In the genomic region with DNA sequence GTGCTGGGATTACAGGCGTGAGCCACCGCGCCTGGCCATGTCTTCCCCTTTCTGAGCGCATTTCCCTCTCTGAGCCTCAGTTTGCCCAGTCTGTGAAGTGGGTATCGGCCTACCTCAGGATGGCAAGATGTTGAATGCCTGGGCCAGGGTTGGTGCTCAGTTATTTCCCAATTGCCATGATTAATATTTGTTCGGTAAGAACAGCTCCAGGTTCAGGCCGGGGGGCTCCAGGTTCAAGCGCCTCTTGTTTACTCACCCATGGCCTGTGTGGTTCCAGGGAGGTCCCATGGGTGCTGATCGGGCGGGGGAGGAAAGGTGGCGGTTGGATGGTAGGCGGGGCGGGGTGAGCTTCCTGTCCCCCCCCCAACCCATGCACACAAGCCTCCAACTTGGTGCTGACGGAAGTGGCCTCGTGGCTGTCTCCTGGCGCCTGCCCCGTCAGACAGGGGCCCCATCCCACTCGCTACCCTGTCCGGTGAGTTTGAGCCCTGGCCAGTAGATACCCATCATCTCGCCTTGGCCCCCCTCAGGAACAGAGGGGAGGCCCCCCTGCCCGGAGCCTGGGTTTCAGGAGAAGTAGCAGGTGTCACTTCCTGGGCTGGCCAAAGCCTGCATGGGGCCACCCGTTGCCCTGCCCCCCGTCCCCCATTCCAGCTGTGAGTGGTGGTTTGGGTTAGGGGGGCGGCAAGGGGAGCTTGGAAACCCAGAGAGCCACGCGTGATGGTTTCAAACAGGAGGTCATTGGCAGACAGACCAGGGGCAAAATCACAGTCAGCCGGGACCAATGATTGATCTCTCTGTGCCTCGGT, we compare ENCODE assay signal across 8 cellular contexts. TPM values are rescaled to one million over a fixed set of nuclear protein-coding genes. Genes with fewer than 3 reads are reported as not detected.
DNase-seq lines count a peak whose midpoint lies in the region; ATAC-seq and TF ChIP-seq lines count a peak whose summit lies in the region.

A gene with protein sequence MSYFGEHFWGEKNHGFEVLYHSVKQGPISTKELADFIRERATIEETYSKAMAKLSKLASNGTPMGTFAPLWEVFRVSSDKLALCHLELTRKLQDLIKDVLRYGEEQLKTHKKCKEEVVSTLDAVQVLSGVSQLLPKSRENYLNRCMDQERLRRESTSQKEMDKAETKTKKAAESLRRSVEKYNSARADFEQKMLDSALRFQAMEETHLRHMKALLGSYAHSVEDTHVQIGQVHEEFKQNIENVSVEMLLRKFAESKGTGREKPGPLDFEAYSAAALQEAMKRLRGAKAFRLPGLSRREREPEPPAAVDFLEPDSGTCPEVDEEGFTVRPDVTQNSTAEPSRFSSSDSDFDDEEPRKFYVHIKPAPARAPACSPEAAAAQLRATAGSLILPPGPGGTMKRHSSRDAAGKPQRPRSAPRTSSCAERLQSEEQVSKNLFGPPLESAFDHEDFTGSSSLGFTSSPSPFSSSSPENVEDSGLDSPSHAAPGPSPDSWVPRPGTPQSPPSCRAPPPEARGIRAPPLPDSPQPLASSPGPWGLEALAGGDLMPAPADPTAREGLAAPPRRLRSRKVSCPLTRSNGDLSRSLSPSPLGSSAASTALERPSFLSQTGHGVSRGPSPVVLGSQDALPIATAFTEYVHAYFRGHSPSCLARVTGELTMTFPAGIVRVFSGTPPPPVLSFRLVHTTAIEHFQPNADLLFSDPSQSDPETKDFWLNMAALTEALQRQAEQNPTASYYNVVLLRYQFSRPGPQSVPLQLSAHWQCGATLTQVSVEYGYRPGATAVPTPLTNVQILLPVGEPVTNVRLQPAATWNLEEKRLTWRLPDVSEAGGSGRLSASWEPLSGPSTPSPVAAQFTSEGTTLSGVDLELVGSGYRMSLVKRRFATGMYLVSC (plus strand): TSS at position 375 of the 809 bp plus-strand sequence. CDS start 3,688 bp downstream, outside the sequence.

- in situ Hi-C loops in KBM-7 (cut with MboI; ENCODE audit: low pct_unique_long_range_greater_than_20kb, low sequenced_read_pairs) = no loop called here

- DNase-seq in KBM-7 (peak; percentile 65), erythroblast (lab: John Stamatoyannopoulos, UW) (peak in 1 of 2 experiments; percentile 25), DMS153 (lab: John Stamatoyannopoulos, UW) (no peak), HPDE6-E6E7 (ENCODE audit: extremely low spot score) (no peak), NCI-H1417 (lab: John Stamatoyannopoulos, UW) (no peak)
- peak; percentile 94 for DNase-seq in activated CD4-positive, alpha-beta memory T cell treated with anti-CD3 and anti-CD28 coated beads for 36 hours
- DNase-seq in stimulated activated CD4-positive, alpha-beta T cell treated with anti-CD3 and anti-CD28 coated beads, Interleukin-2, amount 100 ng/mL, for 24 hours = peak; percentile 83 to 85

- H3K27me3 Mint-ChIP-seq in activated CD4-positive, alpha-beta memory T cell treated with anti-CD3 and anti-CD28 coated beads for 36 hours = no peaks in the 10 kb centered on the region

- peak; percentile 64 for TF ChIP-seq POLR2A in GM18505 (IDR thresholded peaks at IDR 0.05; ENCODE audit: borderline replicate concordance, extremely low read depth, insufficient read depth, insufficient read length)
- TF ChIP-seq POLR2A in erythroblast (IDR thresholded peaks at IDR 0.05; ENCODE audit: low read length) = peak; percentile 57

- peaks cover 65% of the 10 kb centered on the region for H3K4me1 Mint-ChIP-seq in activated CD4-positive, alpha-beta memory T cell treated with anti-CD3 and anti-CD28 coated beads for 36 hours (ENCODE audit: low read depth)

- peak; percentile 28 for ATAC-seq in GM18505 (IDR thresholded peaks at IDR 0.05; ENCODE audit: unreplicated experiment)

- H3K27ac Mint-ChIP-seq in activated CD4-positive, alpha-beta memory T cell treated with anti-CD3 and anti-CD28 coated beads for 36 hours = peak within 1 kb of the TSS; percentile 95

- H3K9me3 Mint-ChIP-seq in activated CD4-positive, alpha-beta memory T cell treated with anti-CD3 and anti-CD28 coated beads for 36 hours = no peaks in the 10 kb centered on the region

- intact Hi-C loops in activated CD4-positive, alpha-beta memory T cell treated with anti-CD3 and anti-CD28 coated beads for 36 hours (cut with micrococcal nuclease) = no loop called here

- peak within 1 kb of the TSS; percentile 83 for H3K4me3 Mint-ChIP-seq in activated CD4-positive, alpha-beta memory T cell treated with anti-CD3 and anti-CD28 coated beads for 36 hours

- CTCF ChIA-PET in activated CD4-positive, alpha-beta memory T cell treated with anti-CD3 and anti-CD28 coated beads for 36 hours (lab: Charles Lee) = interaction anchor here (1.1 to 1.6 kb wide), 2 partner anchors 26 to 182 kb away, joined by 3 to 6 read pairs; a partner anchor contains a TSS

- POLR2A ChIA-PET in activated CD4-positive, alpha-beta memory T cell treated with anti-CD3 and anti-CD28 coated beads for 36 hours (lab: Charles Lee) = interaction anchor here (0.5 to 2.2 kb wide), 9 partner anchors 9 to 141 kb away, joined by 3 to 11 read pairs (median 4); a partner anchor contains a TSS

- H3K36me3 Mint-ChIP-seq in activated CD4-positive, alpha-beta memory T cell treated with anti-CD3 and anti-CD28 coated beads for 36 hours = peaks cover 22% of the 10 kb centered on the region

RNA-seq across cellular contexts. Expression of the gene that starts here (rescaled TPM):
- total RNA-seq in activated CD4-positive, alpha-beta memory T cell treated with anti-CD3 and anti-CD28 coated beads for 36 hours = 10 to 100 TPM; 54.3 to 54.5 TPM

Comparison
In these comparisons a context has a peak if more than half of its experiments do, and no peak if none do; other contexts are left out.
1. DNase-seq: peak in KBM-7 (single experiment), activated CD4-positive, alpha-beta memory T cell treated with anti-CD3 and anti-CD28 coated beads for 36 hours (single experiment) and stimulated activated CD4-positive, alpha-beta T cell treated with anti-CD3 and anti-CD28 coated beads, Interleukin-2, amount 100 ng/mL, for 24 hours (2 of 2); none in DMS153 (single experiment), HPDE6-E6E7 (single experiment) and NCI-H1417 (0 of 3).